33 cellular contexts compared by ENCODE assay signal in the genomic region with DNA sequence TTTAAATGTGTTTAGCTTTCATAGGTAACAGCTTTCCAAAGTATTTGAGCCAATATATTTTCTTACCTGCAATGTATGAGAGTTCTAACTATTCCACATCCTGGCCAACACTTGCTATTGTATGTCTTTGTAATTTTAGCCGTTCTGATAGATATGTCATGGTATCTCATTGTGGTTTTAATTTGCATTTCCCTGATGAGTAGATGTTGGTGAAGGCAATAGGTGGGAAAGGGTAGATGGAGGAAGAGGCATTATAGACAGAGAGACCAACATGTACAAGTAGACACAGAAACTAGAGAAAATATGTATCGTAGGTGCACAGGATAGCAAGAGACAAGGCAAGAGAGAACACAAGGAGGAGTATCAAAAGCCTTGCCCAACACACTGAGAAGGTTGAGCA.
"Had no signal": no experiment of that assay in that cellular context is flagged by ENCODE, and none has a peak within 500 bp of the region (broad histone marks: within the 10 kb centered on the region; RNA-seq: fewer than 3 reads in every experiment).

No MANE protein-coding gene starts in this region.

- H3K27ac ChIP-seq: adrenal gland, cardiac muscle cell, VCaP had no signal

- H3K4me3 ChIP-seq: adrenal gland, cardiac muscle cell had no signal

- H3K36me3 ChIP-seq: adrenal gland, cardiac muscle cell had no signal

- ATAC-seq: activated CD8-positive, alpha-beta memory T cell treated with anti-CD3 and anti-CD28 coated beads, Interleukin-2, amount 10 ng/mL, durations not matched to agents 7 days and 5 days; activated CD8-positive, alpha-beta T cell treated with anti-CD3 and anti-CD28 coated beads, Interleukin-2, amount 10 ng/mL, durations not matched to agents 7 days and 5 days; activated naive CD4-positive, alpha-beta T cell treated with anti-CD3 and anti-CD28 coated beads, Interleukin-2, amount 50 U/mL, for 72 hours; T-cell; T-helper 17 cell had no signal

- H3K27me3 ChIP-seq: adrenal gland, cardiac muscle cell had no signal

- DNase-seq: activated B cell treated with CpG ODN at 0.5 μM for 24 hours; activated CD4-positive, alpha-beta memory T cell treated with anti-CD3 and anti-CD28 coated beads, Interleukin-2, amount 10 ng/mL, durations not matched to agents 7 days and 5 days; activated CD4-positive, alpha-beta T cell treated with anti-CD3 and anti-CD28 coated beads for 4 hours; activated CD4-positive, alpha-beta T cell treated with anti-CD3 and anti-CD28 coated beads, Interleukin-2, amount 10 ng/mL, durations not matched to agents 24 days and 14 days; activated CD4-positive, alpha-beta T cell treated with anti-CD3 and anti-CD28 coated beads, Interleukin-2, amount 50 U/mL, for 1 hour; activated CD4-positive, alpha-beta T cell treated with anti-CD3 and anti-CD28 coated beads, Interleukin-2, amount 50 U/mL, for 4 hours; activated CD4-positive, CD25-positive, alpha-beta regulatory T cell treated with anti-CD3 and anti-CD28 coated beads, Interleukin-2, amount 50 U/mL, for 72 hours; activated CD8-positive, alpha-beta memory T cell treated with anti-CD3 and anti-CD28 coated beads for 24 hours; activated CD8-positive, alpha-beta memory T cell treated with anti-CD3 and anti-CD28 coated beads, Interleukin-2, amount 10 ng/mL, durations not matched to agents 7 days and 5 days; activated CD8-positive, alpha-beta memory T cell treated with anti-CD3 and anti-CD28 coated beads, Interleukin-2, amount 50 U/mL, for 48 hours; activated CD8-positive, alpha-beta T cell treated with anti-CD3 and anti-CD28 coated beads, Interleukin-2, amount 10 ng/mL, durations not matched to agents 7 days and 5 days; activated effector memory CD4-positive, alpha-beta T cell treated with anti-CD3 and anti-CD28 coated beads, Interleukin-2, amount 50 U/mL, for 16 hours; activated gamma-delta T cell treated with Interleukin-2 at 50 U/mL for 16 hours; activated naive CD4-positive, alpha-beta T cell; activated naive CD4-positive, alpha-beta T cell treated with anti-CD3 and anti-CD28 coated beads for 36 hours; activated naive CD4-positive, alpha-beta T cell treated with anti-CD3 and anti-CD28 coated beads, Interleukin-2, amount 50 U/mL, for 16 hours; activated naive CD8-positive, alpha-beta T cell treated with anti-CD3 and anti-CD28 coated beads, Interleukin-2, amount 10 ng/mL, durations not matched to agents 7 days and 5 days; activated T-cell treated with anti-CD3 and anti-CD28 coated beads, Interleukin-2, amount 50 U/mL, for 24 hours; activated T-cell treated with anti-CD3 and anti-CD28 coated beads, Interleukin-2, amount 50 U/mL, for 48 hours; adrenal gland; amniotic stem cell; aorta; caudate nucleus; cerebellar nuclear complex; T-cell; T-helper 17 cell had no signal

- H3K4me3 Mint-ChIP-seq: activated B cell treated with CpG ODN at 0.5 μM for 24 hours; activated CD4-positive, alpha-beta memory T cell treated with anti-CD3 and anti-CD28 coated beads, Interleukin-2, amount 10 ng/mL, durations not matched to agents 7 days and 5 days; activated CD4-positive, alpha-beta T cell treated with anti-CD3 and anti-CD28 coated beads, Interleukin-2, amount 10 ng/mL, durations not matched to agents 24 days and 14 days; activated CD8-positive, alpha-beta memory T cell treated with anti-CD3 and anti-CD28 coated beads, Interleukin-2, amount 10 ng/mL, durations not matched to agents 7 days and 5 days; activated CD8-positive, alpha-beta T cell treated with anti-CD3 and anti-CD28 coated beads, Interleukin-2, amount 10 ng/mL, durations not matched to agents 7 days and 5 days; activated naive CD4-positive, alpha-beta T cell treated with anti-CD3 and anti-CD28 coated beads for 36 hours; activated naive CD8-positive, alpha-beta T cell treated with anti-CD3 and anti-CD28 coated beads, Interleukin-2, amount 10 ng/mL, durations not matched to agents 7 days and 5 days; activated T-cell treated with anti-CD3 and anti-CD28 coated beads, Interleukin-2, amount 50 U/mL, for 24 hours; brain; central memory CD8-positive, alpha-beta T cell; T-cell; T-helper 17 cell had no signal

- H3K27me3 Mint-ChIP-seq: activated B cell treated with CpG ODN at 0.5 μM for 24 hours; activated CD4-positive, alpha-beta memory T cell treated with anti-CD3 and anti-CD28 coated beads, Interleukin-2, amount 10 ng/mL, durations not matched to agents 7 days and 5 days; activated CD4-positive, alpha-beta T cell treated with anti-CD3 and anti-CD28 coated beads, Interleukin-2, amount 10 ng/mL, durations not matched to agents 24 days and 14 days; activated CD8-positive, alpha-beta memory T cell treated with anti-CD3 and anti-CD28 coated beads, Interleukin-2, amount 10 ng/mL, durations not matched to agents 7 days and 5 days; activated T-cell treated with anti-CD3 and anti-CD28 coated beads, Interleukin-2, amount 50 U/mL, for 24 hours; brain; central memory CD8-positive, alpha-beta T cell; T-cell; T-helper 17 cell had no signal

- H3K36me3 Mint-ChIP-seq: brain, T-cell had no signal

- FAIRE-seq: bronchial epithelial cell, TTC549 had no signal

- H3K9me3 Mint-ChIP-seq: central memory CD8-positive, alpha-beta T cell had no signal

- H3K27ac Mint-ChIP-seq: activated CD4-positive, alpha-beta memory T cell treated with anti-CD3 and anti-CD28 coated beads, Interleukin-2, amount 10 ng/mL, durations not matched to agents 7 days and 5 days; activated CD8-positive, alpha-beta memory T cell treated with anti-CD3 and anti-CD28 coated beads, Interleukin-2, amount 10 ng/mL, durations not matched to agents 7 days and 5 days; activated CD8-positive, alpha-beta T cell treated with anti-CD3 and anti-CD28 coated beads, Interleukin-2, amount 10 ng/mL, durations not matched to agents 7 days and 5 days; activated naive CD4-positive, alpha-beta T cell treated with anti-CD3 and anti-CD28 coated beads, Interleukin-2, amount 50 U/mL, for 72 hours; activated naive CD8-positive, alpha-beta T cell treated with anti-CD3 and anti-CD28 coated beads, Interleukin-2, amount 10 ng/mL, durations not matched to agents 7 days and 5 days; brain; T-cell; T-helper 17 cell had no signal

- H3K4me1 Mint-ChIP-seq: activated naive CD8-positive, alpha-beta T cell treated with anti-CD3 and anti-CD28 coated beads, Interleukin-2, amount 10 ng/mL, durations not matched to agents 7 days and 5 days; brain; T-helper 17 cell had no signal

- H3K9me3 ChIP-seq: adrenal gland had no signal
